Comparison of ENCODE assay signal across 19 cellular contexts in the genomic region with DNA sequence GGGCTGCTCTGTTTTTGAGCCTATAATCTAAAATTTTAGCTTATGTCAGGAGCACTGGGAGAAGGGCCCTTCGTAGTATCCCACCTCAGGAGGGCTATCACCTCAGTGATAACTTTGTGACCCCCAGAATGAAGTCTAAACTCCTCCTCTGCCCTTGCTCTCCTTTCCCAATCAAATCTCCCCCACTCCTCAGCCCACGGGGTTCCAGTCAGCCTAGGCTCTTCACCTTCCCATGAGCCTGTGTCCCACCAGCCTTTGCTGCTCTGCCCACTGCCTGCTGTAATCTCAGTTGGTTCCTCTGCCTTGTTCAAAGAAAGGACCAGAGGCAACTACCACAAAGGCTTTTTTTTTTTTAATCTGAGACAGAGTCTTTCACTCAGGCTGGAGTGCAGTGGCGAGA. TPM values are rescaled to one million over a fixed set of nuclear protein-coding genes. Genes with fewer than 3 reads are reported as not detected.
A peak's percentile ranks its signal among the peaks of the same experiment; 100 is the strongest.
DNase-seq lines count a peak whose midpoint lies in the region; ATAC-seq and TF ChIP-seq lines count a peak whose summit lies in the region.
"Had no signal": no experiment of that assay in that cellular context is flagged by ENCODE, and none has a peak within 500 bp of the region (broad histone marks: within the 10 kb centered on the region; RNA-seq: fewer than 3 reads in every experiment).

No MANE protein-coding gene starts in this region.

- no peak for TF ChIP-seq EP300 in esophagus muscularis mucosa (IDR thresholded peaks at IDR 0.05)

- peaks cover 6% of the 10 kb centered on the region for H3K4me1 Mint-ChIP-seq in Caco-2 (ENCODE audit: low read depth, unreplicated experiment)
- H3K4me1 Mint-ChIP-seq in activated CD4-positive, alpha-beta T cell treated with anti-CD3 and anti-CD28 coated beads, Interleukin-2, amount 10 ng/mL, durations not matched to agents 7 days and 5 days: peaks cover 17% of the 10 kb centered on the region

- H3K4me3 ChIP-seq in Caco-2 (ENCODE audit: low read depth, low read length) (no peak overlapping the region), esophagus muscularis mucosa (no peak overlapping the region), skeletal muscle tissue (ENCODE audit: low read length in 3 of 3) (no peak overlapping the region)
- H3K4me3 ChIP-seq: prostate gland had no signal

- BruUV-seq in Caco-2 (replicated peaks; lab: Mats Ljungman, UMichigan): no TSS peak

- TF ChIP-seq CTCF in Caco-2 (IDR thresholded peaks at IDR 0.05; ENCODE audit: insufficient read depth in 1 of 2, low read depth in 1 of 2, low read length in 1 of 2, severe bottlenecking in 1 of 2, unreplicated experiment in 1 of 2) (no peak), RWPE1 (conservative IDR thresholded peaks at IDR 0.05; ENCODE audit: low read depth) (no peak), esophagus muscularis mucosa (IDR thresholded peaks at IDR 0.05) (no peak)

- no peak overlapping the region for H3K4me3 Mint-ChIP-seq in Caco-2 (ENCODE audit: unreplicated experiment)
- no peak overlapping the region for H3K4me3 Mint-ChIP-seq in activated CD4-positive, alpha-beta T cell treated with anti-CD3 and anti-CD28 coated beads, Interleukin-2, amount 10 ng/mL, durations not matched to agents 7 days and 5 days
- H3K4me3 Mint-ChIP-seq: nephron had no signal

- H3K27me3 ChIP-seq in Caco-2 (replicated peaks; ENCODE audit: control insufficient read depth, insufficient read depth, low read length) (no peaks in the 10 kb centered on the region), esophagus muscularis mucosa (no peaks in the 10 kb centered on the region), skeletal muscle tissue (ENCODE audit: control insufficient read depth in 3 of 3, insufficient read depth in 3 of 3, low read length in 3 of 3) (no peaks in the 10 kb centered on the region)

- H3K9me3 ChIP-seq in Caco-2 (no peaks in the 10 kb centered on the region), esophagus muscularis mucosa (no peaks in the 10 kb centered on the region), skeletal muscle tissue (ENCODE audit: control insufficient read depth in 3 of 3, low read length in 3 of 3) (no peaks in the 10 kb centered on the region)
- H3K9me3 ChIP-seq: prostate gland had no signal

- POLR2A ChIA-PET in Caco-2 (lab: Charles Lee) (no interaction called here), RWPE1 (lab: Yijun Ruan, JAX; ENCODE audit: low non-redundant PET) (interaction anchor here (0.9 kb wide), 1 partner anchor 34 kb away, joined by 6 read pairs; a partner anchor contains a TSS)
- POLR2A ChIA-PET in activated CD4-positive, alpha-beta T cell treated with anti-CD3 and anti-CD28 coated beads, Interleukin-2, amount 10 ng/mL, durations not matched to agents 7 days and 5 days (lab: Charles Lee): no interaction called here

- H3K27ac Mint-ChIP-seq in Caco-2 (ENCODE audit: unreplicated experiment): peak overlapping the region; percentile 57
- no peak overlapping the region for H3K27ac Mint-ChIP-seq in activated CD4-positive, alpha-beta T cell treated with anti-CD3 and anti-CD28 coated beads, Interleukin-2, amount 10 ng/mL, durations not matched to agents 7 days and 5 days
- H3K27ac Mint-ChIP-seq: activated naive CD4-positive, alpha-beta T cell treated with anti-CD3 and anti-CD28 coated beads for 36 hours; nephron had no signal

- H3K9ac ChIP-seq in skeletal muscle tissue (ENCODE audit: low read depth in 1 of 3, low read length in 3 of 3): no peak overlapping the region

- DNase-seq in Caco-2 (no peak), RWPE1 (ENCODE audit: low spot score) (no peak), esophagus muscularis mucosa (ENCODE audit: extremely low spot score) (no peak), iPS-NIHi7 (ENCODE audit: extremely low spot score) (no peak), HUDEP-2 (lab: John Stamatoyannopoulos, UW; ENCODE audit: unreplicated experiment in 76 of 76) (no peak)
- no peak for DNase-seq in activated CD4-positive, alpha-beta T cell treated with anti-CD3 and anti-CD28 coated beads, Interleukin-2, amount 10 ng/mL, durations not matched to agents 7 days and 5 days
- DNase-seq: activated naive CD4-positive, alpha-beta T cell treated with anti-CD3 and anti-CD28 coated beads for 36 hours; activated T-cell treated with anti-CD3 and anti-CD28 coated beads, Interleukin-2, amount 50 U/mL, for 1 hour; EL; hippocampal formation; midbrain; NCI-H1105 treated with DMSO at 0.1 percent for 48 hours; NCI-H524; SHP77; trophoblast cell had no signal

- no peak for TF ChIP-seq POLR2A in esophagus muscularis mucosa (IDR thresholded peaks at IDR 0.05; ENCODE audit: low read depth)

- 75% methylated on average over 3 of the region's 3 CpGs for WGBS in esophagus muscularis mucosa

- H3K27me3 Mint-ChIP-seq in Caco-2 (ENCODE audit: insufficient read depth, unreplicated experiment): no peaks in the 10 kb centered on the region
- no peaks in the 10 kb centered on the region for H3K27me3 Mint-ChIP-seq in activated CD4-positive, alpha-beta T cell treated with anti-CD3 and anti-CD28 coated beads, Interleukin-2, amount 10 ng/mL, durations not matched to agents 7 days and 5 days

- H3K9me3 Mint-ChIP-seq in Caco-2 (ENCODE audit: unreplicated experiment): no peaks in the 10 kb centered on the region
- H3K9me3 Mint-ChIP-seq in activated CD4-positive, alpha-beta T cell treated with anti-CD3 and anti-CD28 coated beads, Interleukin-2, amount 10 ng/mL, durations not matched to agents 7 days and 5 days: no peaks in the 10 kb centered on the region
- H3K9me3 Mint-ChIP-seq: activated naive CD4-positive, alpha-beta T cell treated with anti-CD3 and anti-CD28 coated beads for 36 hours had no signal

- no peak for ATAC-seq in GM19328 (IDR thresholded peaks at IDR 0.05; ENCODE audit: unreplicated experiment)

- CTCF ChIA-PET in Caco-2 (lab: Charles Lee): no interaction called here
- CTCF ChIA-PET in RWPE1 (lab: Yijun Ruan, JAX): interaction anchor here (0.9 to 11.5 kb wide), 4 partner anchors 8 to 59 kb away, joined by 3 to 210 read pairs (median 4); a partner anchor contains a TSS
- CTCF ChIA-PET in activated CD4-positive, alpha-beta T cell treated with anti-CD3 and anti-CD28 coated beads, Interleukin-2, amount 10 ng/mL, durations not matched to agents 7 days and 5 days (lab: Charles Lee): interaction anchor here (1.0 to 46.8 kb wide), 7 partner anchors 8 to 110 kb away, joined by 3 to 1643 read pairs (median 5); a partner anchor contains a TSS

- H3K36me3 ChIP-seq in Caco-2 (ENCODE audit: control insufficient read depth, insufficient read depth, low read length): peaks cover 7% of the 10 kb centered on the region
- H3K36me3 ChIP-seq in esophagus muscularis mucosa: peaks cover 11 to 85% (median 66%) of the 10 kb centered on the region in 4 donors
- H3K36me3 ChIP-seq in skeletal muscle tissue (ENCODE audit: control insufficient read depth in 3 of 3, insufficient read depth in 3 of 3, low read length in 3 of 3): peaks cover 13 to 20% (median 14%) of the 10 kb centered on the region in 3 donors
- H3K36me3 ChIP-seq: prostate gland had no signal

- intact Hi-C loops in Caco-2 (cut with micrococcal nuclease; ENCODE audit: unreplicated experiment) (no loop called here), esophagus muscularis mucosa (cut with DNase I) (no loop called here)

- H3K4me1 ChIP-seq in Caco-2 (no peaks in the 10 kb centered on the region), esophagus muscularis mucosa (peaks cover 0 to 16% (median 14%) of the 10 kb centered on the region in 4 donors), skeletal muscle tissue (ENCODE audit: control insufficient read depth in 3 of 3, insufficient read depth in 3 of 3, low read length in 3 of 3) (peaks cover 0 to 3% (median 0%) of the 10 kb centered on the region in 3 donors)
- H3K4me1 ChIP-seq: prostate gland had no signal

- H3K36me3 Mint-ChIP-seq in Caco-2 (ENCODE audit: insufficient read depth, unreplicated experiment): peaks cover 90% of the 10 kb centered on the region
- H3K36me3 Mint-ChIP-seq in activated CD4-positive, alpha-beta T cell treated with anti-CD3 and anti-CD28 coated beads, Interleukin-2, amount 10 ng/mL, durations not matched to agents 7 days and 5 days (ENCODE audit: low read depth): no peaks in the 10 kb centered on the region

- peak overlapping the region; percentile 19 for H3K27ac ChIP-seq in RWPE1
- H3K27ac ChIP-seq in esophagus muscularis mucosa (replicated peaks in 1 of 4): peak overlapping the region; percentile 26 to 72 (median 48)
- peak overlapping the region; percentile 48 for H3K27ac ChIP-seq in skeletal muscle tissue (ENCODE audit: low read depth, low read length)
- H3K27ac ChIP-seq: prostate gland had no signal

RNA-seq across cellular contexts. Expression of a gene that starts 10.7 kb away (rescaled TPM):
- total RNA-seq in Caco-2 (2022) (139 and 144 TPM in 2 replicates), esophagus muscularis mucosa (100 to 1,000 TPM in 3 of 4 donors, 10 to 100 TPM in 1; 92.2 to 160 (median 130) TPM), skeletal muscle tissue (108 TPM)
- total RNA-seq in activated CD4-positive, alpha-beta T cell treated with anti-CD3 and anti-CD28 coated beads, Interleukin-2, amount 10 ng/mL, durations not matched to agents 7 days and 5 days: 1 to 10 TPM; 4.2 to 4.8 TPM

RNA-seq across cellular contexts. Expression of a gene that starts 16.1 kb away (rescaled TPM):
- total RNA-seq in Caco-2 (2022) (4.7 and 5.7 TPM in 2 replicates), esophagus muscularis mucosa (1 to 10 TPM in 2 of 4 donors, under 1 TPM in 2; 0.42 to 2.5 (median 1.6) TPM), skeletal muscle tissue (0.52 TPM)
- total RNA-seq in activated CD4-positive, alpha-beta T cell treated with anti-CD3 and anti-CD28 coated beads, Interleukin-2, amount 10 ng/mL, durations not matched to agents 7 days and 5 days: 1 to 10 TPM; 5.3 to 9.7 TPM

RNA-seq across cellular contexts. Expression of a gene that starts 34.7 kb away (rescaled TPM):
- total RNA-seq in Caco-2 (2022) (49.1 and 56.8 TPM in 2 replicates), esophagus muscularis mucosa (1,000 to 10,000 TPM in 1 of 4 donors, 100 to 1,000 TPM in 3; 316 to 1,085 (median 575) TPM), skeletal muscle tissue (44.9 TPM)
- 10 to 100 TPM; 31.6 to 32.4 TPM for total RNA-seq in activated CD4-positive, alpha-beta T cell treated with anti-CD3 and anti-CD28 coated beads, Interleukin-2, amount 10 ng/mL, durations not matched to agents 7 days and 5 days

RNA-seq across cellular contexts. Expression of a gene that starts 36.2 kb away (rescaled TPM):
- 64.4 and 71.9 TPM in 2 replicates for total RNA-seq in Caco-2 (2022)
- 10 to 100 TPM; 29.1 to 44.7 (median 36.3) TPM for total RNA-seq in esophagus muscularis mucosa
- total RNA-seq in skeletal muscle tissue: 12.5 TPM
- total RNA-seq in activated CD4-positive, alpha-beta T cell treated with anti-CD3 and anti-CD28 coated beads, Interleukin-2, amount 10 ng/mL, durations not matched to agents 7 days and 5 days: 100 to 1,000 TPM; 242 to 296 TPM

RNA-seq across cellular contexts. Expression of a gene that starts 46.9 kb away (rescaled TPM):
- 7.9 and 10.1 TPM in 2 replicates for total RNA-seq in Caco-2 (2022)
- total RNA-seq in esophagus muscularis mucosa: 10 to 100 TPM in 1 of 4 donors, 1 to 10 TPM in 3; 6.7 to 15.2 (median 7.5) TPM
- 5.7 TPM for total RNA-seq in skeletal muscle tissue
- 1 to 10 TPM; 2.9 to 3.9 TPM for total RNA-seq in activated CD4-positive, alpha-beta T cell treated with anti-CD3 and anti-CD28 coated beads, Interleukin-2, amount 10 ng/mL, durations not matched to agents 7 days and 5 days

Comparison
In these comparisons a context has a peak if more than half of its experiments do, and no peak if none do; other contexts are left out.
1. RNA of a gene that starts 10.7 kb away (total RNA-seq): 139 to 144 TPM in Caco-2, 92.2 to 160 TPM in esophagus muscularis mucosa and 108 TPM in skeletal muscle tissue (single experiment); 4.2 to 4.8 TPM in activated CD4-positive, alpha-beta T cell treated with anti-CD3 and anti-CD28 coated beads, Interleukin-2, amount 10 ng/mL, durations not matched to agents 7 days and 5 days; every median in the first group is over 10 times any median in the second.
2. Peak in every context shown above with its lines, with median percentiles within 50 percentile points of each other: H3K27ac ChIP-seq.